ENCODE assay signal across 1 cellular context in the genomic region with DNA sequence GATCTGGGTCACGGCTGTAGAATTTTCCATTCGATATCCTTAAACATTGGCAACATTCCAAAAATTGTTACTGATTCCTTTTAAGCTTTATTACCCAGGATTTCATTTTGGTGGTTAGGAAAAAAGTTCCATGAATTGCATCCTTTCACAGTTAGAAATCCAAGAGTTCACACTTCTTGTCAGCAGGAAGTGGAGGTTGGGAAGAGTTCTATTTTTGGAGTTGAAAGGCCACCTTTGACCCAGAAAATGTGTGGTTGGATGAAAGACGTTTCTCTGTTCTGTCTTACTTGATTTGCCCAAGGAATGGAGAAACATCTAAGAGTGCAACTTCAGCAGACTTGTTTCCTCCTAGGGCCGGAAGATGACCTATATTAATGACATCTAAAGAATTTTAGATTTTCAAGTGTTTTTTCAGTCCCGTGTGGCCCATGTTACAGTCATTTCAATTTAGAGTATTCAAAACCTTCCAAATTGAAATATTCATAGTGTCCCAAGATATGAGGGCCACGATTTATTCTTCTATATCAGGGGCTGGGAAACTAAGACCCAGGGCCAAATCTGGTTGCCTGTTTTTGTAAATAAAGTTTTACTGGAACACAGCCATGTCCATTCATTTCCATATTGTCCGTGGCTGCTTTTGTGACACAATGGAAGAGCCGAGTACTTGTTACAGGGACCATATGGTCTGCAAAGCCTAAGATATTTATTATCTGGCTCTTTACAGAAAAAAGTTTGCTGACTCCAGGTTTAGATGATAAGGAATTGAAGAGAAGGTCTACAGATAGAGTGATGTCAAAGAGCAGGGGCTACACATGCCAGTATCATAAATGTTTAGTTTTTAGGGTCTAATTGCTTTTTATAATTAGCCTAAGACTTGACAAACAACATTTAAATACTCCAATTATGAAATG.
TF ChIP-seq lines count a peak whose summit lies in the region.

No MANE protein-coding gene starts in this region.

TF ChIP-seq in K562, 482 proteins besides CTCF, POLR2A, EP300 and RAD21 (continues in another document):
- TF ChIP-seq CBFA2T2 (conservative IDR thresholded peaks at IDR 0.05) (peak; percentile 70), IRF2 (CRISPR knock-in tag; IDR thresholded peaks at IDR 0.05) (no peak), EHMT2 (IDR thresholded peaks at IDR 0.05) (no peak), TCF3 (CRISPR knock-in tag; IDR thresholded peaks at IDR 0.05) (peak; percentile 25; the same call in 1 of the 2 replicates), CHD1 (IDR thresholded peaks at IDR 0.05; ENCODE audit: low read length) (no peak), RAD51 (IDR thresholded peaks at IDR 0.05; ENCODE audit: borderline replicate concordance, low read depth) (no peak), GATAD2B (IDR thresholded peaks at IDR 0.05; ENCODE audit: borderline replicate concordance) (no peak), MEF2A (IDR thresholded peaks at IDR 0.05; ENCODE audit: control insufficient read depth, low read depth, low read length) (peak; percentile 85), GATAD2A (IDR thresholded peaks at IDR 0.05) (no peak), ZNF785 (CRISPR knock-in tag; IDR thresholded peaks at IDR 0.05) (no peak), ZNF274 (IDR thresholded peaks at IDR 0.05; ENCODE audit: borderline replicate concordance, low read depth, low read length) (no peak), NFIC (IDR thresholded peaks at IDR 0.05) (peak; percentile 86), MCM2 (IDR thresholded peaks at IDR 0.05; ENCODE audit: low read depth) (no peak), ARID1B (IDR thresholded peaks at IDR 0.05) (peak; percentile 54), ZNF695 (CRISPR knock-in tag; IDR thresholded peaks at IDR 0.05) (no peak), SIN3A (IDR thresholded peaks at IDR 0.05; ENCODE audit: borderline replicate concordance in 2 of 2, control insufficient read depth in 1 of 2, low read depth in 2 of 2, low read length in 2 of 2) (no peak), LCOR (CRISPR knock-in tag; IDR thresholded peaks at IDR 0.05) (no peak), ETV1 (tag; conservative IDR thresholded peaks at IDR 0.05; ENCODE audit: low read depth) (no peak), CBFA2T3 (IDR thresholded peaks at IDR 0.05) (peak; percentile 80), GABPB1 (CRISPR knock-in tag; IDR thresholded peaks at IDR 0.05) (no peak), STAT5A (IDR thresholded peaks at IDR 0.05; ENCODE audit: borderline replicate concordance, low read length) (0 out of 2 replicates have a peak, but pooled peaks have one; percentile 7)
- TF ChIP-seq, protein P1, sequence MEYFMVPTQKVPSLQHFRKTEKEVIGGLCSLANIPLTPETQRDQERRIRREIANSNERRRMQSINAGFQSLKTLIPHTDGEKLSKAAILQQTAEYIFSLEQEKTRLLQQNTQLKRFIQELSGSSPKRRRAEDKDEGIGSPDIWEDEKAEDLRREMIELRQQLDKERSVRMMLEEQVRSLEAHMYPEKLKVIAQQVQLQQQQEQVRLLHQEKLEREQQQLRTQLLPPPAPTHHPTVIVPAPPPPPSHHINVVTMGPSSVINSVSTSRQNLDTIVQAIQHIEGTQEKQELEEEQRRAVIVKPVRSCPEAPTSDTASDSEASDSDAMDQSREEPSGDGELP (CRISPR knock-in tag; IDR thresholded peaks at IDR 0.05; ENCODE audit: borderline replicate concordance): no peak
- TF ChIP-seq, protein P2, sequence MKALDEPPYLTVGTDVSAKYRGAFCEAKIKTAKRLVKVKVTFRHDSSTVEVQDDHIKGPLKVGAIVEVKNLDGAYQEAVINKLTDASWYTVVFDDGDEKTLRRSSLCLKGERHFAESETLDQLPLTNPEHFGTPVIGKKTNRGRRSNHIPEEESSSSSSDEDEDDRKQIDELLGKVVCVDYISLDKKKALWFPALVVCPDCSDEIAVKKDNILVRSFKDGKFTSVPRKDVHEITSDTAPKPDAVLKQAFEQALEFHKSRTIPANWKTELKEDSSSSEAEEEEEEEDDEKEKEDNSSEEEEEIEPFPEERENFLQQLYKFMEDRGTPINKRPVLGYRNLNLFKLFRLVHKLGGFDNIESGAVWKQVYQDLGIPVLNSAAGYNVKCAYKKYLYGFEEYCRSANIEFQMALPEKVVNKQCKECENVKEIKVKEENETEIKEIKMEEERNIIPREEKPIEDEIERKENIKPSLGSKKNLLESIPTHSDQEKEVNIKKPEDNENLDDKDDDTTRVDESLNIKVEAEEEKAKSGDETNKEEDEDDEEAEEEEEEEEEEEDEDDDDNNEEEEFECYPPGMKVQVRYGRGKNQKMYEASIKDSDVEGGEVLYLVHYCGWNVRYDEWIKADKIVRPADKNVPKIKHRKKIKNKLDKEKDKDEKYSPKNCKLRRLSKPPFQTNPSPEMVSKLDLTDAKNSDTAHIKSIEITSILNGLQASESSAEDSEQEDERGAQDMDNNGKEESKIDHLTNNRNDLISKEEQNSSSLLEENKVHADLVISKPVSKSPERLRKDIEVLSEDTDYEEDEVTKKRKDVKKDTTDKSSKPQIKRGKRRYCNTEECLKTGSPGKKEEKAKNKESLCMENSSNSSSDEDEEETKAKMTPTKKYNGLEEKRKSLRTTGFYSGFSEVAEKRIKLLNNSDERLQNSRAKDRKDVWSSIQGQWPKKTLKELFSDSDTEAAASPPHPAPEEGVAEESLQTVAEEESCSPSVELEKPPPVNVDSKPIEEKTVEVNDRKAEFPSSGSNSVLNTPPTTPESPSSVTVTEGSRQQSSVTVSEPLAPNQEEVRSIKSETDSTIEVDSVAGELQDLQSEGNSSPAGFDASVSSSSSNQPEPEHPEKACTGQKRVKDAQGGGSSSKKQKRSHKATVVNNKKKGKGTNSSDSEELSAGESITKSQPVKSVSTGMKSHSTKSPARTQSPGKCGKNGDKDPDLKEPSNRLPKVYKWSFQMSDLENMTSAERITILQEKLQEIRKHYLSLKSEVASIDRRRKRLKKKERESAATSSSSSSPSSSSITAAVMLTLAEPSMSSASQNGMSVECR (CRISPR knock-in tag; IDR thresholded peaks at IDR 0.05): no peak
- TF ChIP-seq, protein P3, sequence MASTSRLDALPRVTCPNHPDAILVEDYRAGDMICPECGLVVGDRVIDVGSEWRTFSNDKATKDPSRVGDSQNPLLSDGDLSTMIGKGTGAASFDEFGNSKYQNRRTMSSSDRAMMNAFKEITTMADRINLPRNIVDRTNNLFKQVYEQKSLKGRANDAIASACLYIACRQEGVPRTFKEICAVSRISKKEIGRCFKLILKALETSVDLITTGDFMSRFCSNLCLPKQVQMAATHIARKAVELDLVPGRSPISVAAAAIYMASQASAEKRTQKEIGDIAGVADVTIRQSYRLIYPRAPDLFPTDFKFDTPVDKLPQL (IDR thresholded peaks at IDR 0.05; ENCODE audit: extremely low read depth, insufficient read length): no peak
- TF ChIP-seq, protein P4, sequence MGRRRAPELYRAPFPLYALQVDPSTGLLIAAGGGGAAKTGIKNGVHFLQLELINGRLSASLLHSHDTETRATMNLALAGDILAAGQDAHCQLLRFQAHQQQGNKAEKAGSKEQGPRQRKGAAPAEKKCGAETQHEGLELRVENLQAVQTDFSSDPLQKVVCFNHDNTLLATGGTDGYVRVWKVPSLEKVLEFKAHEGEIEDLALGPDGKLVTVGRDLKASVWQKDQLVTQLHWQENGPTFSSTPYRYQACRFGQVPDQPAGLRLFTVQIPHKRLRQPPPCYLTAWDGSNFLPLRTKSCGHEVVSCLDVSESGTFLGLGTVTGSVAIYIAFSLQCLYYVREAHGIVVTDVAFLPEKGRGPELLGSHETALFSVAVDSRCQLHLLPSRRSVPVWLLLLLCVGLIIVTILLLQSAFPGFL (CRISPR knock-in tag; IDR thresholded peaks at IDR 0.05): no peak
- TF ChIP-seq, protein P5, sequence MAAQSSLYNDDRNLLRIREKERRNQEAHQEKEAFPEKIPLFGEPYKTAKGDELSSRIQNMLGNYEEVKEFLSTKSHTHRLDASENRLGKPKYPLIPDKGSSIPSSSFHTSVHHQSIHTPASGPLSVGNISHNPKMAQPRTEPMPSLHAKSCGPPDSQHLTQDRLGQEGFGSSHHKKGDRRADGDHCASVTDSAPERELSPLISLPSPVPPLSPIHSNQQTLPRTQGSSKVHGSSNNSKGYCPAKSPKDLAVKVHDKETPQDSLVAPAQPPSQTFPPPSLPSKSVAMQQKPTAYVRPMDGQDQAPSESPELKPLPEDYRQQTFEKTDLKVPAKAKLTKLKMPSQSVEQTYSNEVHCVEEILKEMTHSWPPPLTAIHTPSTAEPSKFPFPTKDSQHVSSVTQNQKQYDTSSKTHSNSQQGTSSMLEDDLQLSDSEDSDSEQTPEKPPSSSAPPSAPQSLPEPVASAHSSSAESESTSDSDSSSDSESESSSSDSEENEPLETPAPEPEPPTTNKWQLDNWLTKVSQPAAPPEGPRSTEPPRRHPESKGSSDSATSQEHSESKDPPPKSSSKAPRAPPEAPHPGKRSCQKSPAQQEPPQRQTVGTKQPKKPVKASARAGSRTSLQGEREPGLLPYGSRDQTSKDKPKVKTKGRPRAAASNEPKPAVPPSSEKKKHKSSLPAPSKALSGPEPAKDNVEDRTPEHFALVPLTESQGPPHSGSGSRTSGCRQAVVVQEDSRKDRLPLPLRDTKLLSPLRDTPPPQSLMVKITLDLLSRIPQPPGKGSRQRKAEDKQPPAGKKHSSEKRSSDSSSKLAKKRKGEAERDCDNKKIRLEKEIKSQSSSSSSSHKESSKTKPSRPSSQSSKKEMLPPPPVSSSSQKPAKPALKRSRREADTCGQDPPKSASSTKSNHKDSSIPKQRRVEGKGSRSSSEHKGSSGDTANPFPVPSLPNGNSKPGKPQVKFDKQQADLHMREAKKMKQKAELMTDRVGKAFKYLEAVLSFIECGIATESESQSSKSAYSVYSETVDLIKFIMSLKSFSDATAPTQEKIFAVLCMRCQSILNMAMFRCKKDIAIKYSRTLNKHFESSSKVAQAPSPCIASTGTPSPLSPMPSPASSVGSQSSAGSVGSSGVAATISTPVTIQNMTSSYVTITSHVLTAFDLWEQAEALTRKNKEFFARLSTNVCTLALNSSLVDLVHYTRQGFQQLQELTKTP (IDR thresholded peaks at IDR 0.05; ENCODE audit: low read depth in 1 of 2, partially characterized antibody in 2 of 2): no peak
- TF ChIP-seq, protein P6, sequence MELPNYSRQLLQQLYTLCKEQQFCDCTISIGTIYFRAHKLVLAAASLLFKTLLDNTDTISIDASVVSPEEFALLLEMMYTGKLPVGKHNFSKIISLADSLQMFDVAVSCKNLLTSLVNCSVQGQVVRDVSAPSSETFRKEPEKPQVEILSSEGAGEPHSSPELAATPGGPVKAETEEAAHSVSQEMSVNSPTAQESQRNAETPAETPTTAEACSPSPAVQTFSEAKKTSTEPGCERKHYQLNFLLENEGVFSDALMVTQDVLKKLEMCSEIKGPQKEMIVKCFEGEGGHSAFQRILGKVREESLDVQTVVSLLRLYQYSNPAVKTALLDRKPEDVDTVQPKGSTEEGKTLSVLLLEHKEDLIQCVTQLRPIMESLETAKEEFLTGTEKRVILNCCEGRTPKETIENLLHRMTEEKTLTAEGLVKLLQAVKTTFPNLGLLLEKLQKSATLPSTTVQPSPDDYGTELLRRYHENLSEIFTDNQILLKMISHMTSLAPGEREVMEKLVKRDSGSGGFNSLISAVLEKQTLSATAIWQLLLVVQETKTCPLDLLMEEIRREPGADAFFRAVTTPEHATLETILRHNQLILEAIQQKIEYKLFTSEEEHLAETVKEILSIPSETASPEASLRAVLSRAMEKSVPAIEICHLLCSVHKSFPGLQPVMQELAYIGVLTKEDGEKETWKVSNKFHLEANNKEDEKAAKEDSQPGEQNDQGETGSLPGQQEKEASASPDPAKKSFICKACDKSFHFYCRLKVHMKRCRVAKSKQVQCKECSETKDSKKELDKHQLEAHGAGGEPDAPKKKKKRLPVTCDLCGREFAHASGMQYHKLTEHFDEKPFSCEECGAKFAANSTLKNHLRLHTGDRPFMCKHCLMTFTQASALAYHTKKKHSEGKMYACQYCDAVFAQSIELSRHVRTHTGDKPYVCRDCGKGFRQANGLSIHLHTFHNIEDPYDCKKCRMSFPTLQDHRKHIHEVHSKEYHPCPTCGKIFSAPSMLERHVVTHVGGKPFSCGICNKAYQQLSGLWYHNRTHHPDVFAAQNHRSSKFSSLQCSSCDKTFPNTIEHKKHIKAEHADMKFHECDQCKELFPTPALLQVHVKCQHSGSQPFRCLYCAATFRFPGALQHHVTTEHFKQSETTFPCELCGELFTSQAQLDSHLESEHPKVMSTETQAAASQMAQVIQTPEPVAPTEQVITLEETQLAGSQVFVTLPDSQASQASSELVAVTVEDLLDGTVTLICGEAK (IDR thresholded peaks at IDR 0.05): peak; percentile 90
- TF ChIP-seq, protein P6 (CRISPR knock-in tag; IDR thresholded peaks at IDR 0.05): no peak
- TF ChIP-seq, protein P7, sequence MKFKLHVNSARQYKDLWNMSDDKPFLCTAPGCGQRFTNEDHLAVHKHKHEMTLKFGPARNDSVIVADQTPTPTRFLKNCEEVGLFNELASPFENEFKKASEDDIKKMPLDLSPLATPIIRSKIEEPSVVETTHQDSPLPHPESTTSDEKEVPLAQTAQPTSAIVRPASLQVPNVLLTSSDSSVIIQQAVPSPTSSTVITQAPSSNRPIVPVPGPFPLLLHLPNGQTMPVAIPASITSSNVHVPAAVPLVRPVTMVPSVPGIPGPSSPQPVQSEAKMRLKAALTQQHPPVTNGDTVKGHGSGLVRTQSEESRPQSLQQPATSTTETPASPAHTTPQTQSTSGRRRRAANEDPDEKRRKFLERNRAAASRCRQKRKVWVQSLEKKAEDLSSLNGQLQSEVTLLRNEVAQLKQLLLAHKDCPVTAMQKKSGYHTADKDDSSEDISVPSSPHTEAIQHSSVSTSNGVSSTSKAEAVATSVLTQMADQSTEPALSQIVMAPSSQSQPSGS (CRISPR knock-in tag; IDR thresholded peaks at IDR 0.05): no peak
